1 cellular context compared by ENCODE assay signal in the genomic region with DNA sequence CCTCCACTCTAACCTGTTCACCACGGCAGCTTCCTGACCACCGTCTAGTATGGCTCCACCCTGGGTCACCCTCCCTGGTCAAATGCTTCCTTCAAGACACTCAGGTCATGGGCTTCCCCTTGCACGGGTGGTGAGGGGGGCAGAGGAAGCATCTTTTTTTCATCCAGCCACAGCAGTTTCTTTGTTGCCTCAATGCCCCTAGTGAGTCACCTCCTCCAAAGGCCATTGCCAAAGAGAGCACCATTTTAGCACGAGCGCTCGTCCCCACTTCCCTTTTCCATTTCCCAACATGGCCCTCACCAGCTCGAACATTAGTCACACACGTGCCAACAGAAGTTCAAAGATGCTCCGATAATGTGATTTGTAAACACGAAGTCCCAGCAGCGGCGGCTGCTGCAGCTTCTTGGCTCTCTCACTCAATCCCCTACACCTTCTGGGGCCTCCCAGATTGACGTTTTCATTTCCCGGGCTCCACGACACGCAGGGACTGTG.
TF ChIP-seq lines count a peak whose summit lies in the region.

No MANE protein-coding gene starts in this region.

TF ChIP-seq in GM23338, 12 proteins besides CTCF, POLR2A, EP300 and RAD21 (continued from another document):
- TF ChIP-seq, protein P1, sequence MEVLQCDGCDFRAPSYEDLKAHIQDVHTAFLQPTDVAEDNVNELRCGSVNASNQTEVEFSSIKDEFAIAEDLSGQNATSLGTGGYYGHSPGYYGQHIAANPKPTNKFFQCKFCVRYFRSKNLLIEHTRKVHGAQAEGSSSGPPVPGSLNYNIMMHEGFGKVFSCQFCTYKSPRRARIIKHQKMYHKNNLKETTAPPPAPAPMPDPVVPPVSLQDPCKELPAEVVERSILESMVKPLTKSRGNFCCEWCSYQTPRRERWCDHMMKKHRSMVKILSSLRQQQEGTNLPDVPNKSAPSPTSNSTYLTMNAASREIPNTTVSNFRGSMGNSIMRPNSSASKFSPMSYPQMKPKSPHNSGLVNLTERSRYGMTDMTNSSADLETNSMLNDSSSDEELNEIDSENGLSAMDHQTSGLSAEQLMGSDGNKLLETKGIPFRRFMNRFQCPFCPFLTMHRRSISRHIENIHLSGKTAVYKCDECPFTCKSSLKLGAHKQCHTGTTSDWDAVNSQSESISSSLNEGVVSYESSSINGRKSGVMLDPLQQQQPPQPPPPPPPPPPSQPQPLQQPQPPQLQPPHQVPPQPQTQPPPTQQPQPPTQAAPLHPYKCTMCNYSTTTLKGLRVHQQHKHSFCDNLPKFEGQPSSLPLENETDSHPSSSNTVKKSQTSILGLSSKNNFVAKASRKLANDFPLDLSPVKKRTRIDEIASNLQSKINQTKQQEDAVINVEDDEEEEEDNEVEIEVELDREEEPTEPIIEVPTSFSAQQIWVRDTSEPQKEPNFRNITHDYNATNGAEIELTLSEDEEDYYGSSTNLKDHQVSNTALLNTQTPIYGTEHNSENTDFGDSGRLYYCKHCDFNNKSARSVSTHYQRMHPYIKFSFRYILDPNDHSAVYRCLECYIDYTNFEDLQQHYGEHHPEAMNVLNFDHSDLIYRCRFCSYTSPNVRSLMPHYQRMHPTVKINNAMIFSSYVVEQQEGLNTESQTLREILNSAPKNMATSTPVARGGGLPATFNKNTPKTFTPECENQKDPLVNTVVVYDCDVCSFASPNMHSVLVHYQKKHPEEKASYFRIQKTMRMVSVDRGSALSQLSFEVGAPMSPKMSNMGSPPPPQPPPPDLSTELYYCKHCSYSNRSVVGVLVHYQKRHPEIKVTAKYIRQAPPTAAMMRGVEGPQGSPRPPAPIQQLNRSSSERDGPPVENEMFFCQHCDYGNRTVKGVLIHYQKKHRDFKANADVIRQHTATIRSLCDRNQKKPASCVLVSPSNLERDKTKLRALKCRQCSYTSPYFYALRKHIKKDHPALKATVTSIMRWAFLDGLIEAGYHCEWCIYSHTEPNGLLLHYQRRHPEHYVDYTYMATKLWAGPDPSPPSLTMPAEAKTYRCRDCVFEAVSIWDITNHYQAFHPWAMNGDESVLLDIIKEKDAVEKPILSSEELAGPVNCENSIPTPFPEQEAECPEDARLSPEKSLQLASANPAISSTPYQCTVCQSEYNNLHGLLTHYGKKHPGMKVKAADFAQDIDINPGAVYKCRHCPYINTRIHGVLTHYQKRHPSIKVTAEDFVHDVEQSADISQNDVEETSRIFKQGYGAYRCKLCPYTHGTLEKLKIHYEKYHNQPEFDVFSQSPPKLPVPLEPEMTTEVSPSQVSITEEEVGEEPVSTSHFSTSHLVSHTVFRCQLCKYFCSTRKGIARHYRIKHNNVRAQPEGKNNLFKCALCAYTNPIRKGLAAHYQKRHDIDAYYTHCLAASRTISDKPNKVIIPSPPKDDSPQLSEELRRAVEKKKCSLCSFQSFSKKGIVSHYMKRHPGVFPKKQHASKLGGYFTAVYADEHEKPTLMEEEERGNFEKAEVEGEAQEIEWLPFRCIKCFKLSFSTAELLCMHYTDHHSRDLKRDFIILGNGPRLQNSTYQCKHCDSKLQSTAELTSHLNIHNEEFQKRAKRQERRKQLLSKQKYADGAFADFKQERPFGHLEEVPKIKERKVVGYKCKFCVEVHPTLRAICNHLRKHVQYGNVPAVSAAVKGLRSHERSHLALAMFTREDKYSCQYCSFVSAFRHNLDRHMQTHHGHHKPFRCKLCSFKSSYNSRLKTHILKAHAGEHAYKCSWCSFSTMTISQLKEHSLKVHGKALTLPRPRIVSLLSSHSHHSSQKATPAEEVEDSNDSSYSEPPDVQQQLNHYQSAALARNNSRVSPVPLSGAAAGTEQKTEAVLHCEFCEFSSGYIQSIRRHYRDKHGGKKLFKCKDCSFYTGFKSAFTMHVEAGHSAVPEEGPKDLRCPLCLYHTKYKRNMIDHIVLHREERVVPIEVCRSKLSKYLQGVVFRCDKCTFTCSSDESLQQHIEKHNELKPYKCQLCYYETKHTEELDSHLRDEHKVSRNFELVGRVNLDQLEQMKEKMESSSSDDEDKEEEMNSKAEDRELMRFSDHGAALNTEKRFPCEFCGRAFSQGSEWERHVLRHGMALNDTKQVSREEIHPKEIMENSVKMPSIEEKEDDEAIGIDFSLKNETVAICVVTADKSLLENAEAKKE (CRISPR knock-in tag; IDR thresholded peaks at IDR 0.05), result no peak
- TF ChIP-seq CREB1 (CRISPR knock-in tag; IDR thresholded peaks at IDR 0.05; ENCODE audit: low read depth) (no peak), EZH2phosphoT487 (IDR thresholded peaks at IDR 0.05; ENCODE audit: unreplicated experiment) (no peak), ZNF114 (CRISPR knock-in tag; IDR thresholded peaks at IDR 0.05) (no peak), STAT1 (IDR thresholded peaks at IDR 0.05; ENCODE audit: unreplicated experiment) (no peak), JUNB (IDR thresholded peaks at IDR 0.05; ENCODE audit: unreplicated experiment) (no peak)
- TF ChIP-seq, protein P2, sequence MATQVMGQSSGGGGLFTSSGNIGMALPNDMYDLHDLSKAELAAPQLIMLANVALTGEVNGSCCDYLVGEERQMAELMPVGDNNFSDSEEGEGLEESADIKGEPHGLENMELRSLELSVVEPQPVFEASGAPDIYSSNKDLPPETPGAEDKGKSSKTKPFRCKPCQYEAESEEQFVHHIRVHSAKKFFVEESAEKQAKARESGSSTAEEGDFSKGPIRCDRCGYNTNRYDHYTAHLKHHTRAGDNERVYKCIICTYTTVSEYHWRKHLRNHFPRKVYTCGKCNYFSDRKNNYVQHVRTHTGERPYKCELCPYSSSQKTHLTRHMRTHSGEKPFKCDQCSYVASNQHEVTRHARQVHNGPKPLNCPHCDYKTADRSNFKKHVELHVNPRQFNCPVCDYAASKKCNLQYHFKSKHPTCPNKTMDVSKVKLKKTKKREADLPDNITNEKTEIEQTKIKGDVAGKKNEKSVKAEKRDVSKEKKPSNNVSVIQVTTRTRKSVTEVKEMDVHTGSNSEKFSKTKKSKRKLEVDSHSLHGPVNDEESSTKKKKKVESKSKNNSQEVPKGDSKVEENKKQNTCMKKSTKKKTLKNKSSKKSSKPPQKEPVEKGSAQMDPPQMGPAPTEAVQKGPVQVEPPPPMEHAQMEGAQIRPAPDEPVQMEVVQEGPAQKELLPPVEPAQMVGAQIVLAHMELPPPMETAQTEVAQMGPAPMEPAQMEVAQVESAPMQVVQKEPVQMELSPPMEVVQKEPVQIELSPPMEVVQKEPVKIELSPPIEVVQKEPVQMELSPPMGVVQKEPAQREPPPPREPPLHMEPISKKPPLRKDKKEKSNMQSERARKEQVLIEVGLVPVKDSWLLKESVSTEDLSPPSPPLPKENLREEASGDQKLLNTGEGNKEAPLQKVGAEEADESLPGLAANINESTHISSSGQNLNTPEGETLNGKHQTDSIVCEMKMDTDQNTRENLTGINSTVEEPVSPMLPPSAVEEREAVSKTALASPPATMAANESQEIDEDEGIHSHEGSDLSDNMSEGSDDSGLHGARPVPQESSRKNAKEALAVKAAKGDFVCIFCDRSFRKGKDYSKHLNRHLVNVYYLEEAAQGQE (IDR thresholded peaks at IDR 0.05; ENCODE audit: unreplicated experiment), result no peak
